In genomic region chr1:193113992-193114332, GRCh38 we compare ENCODE assay signal across 24 cellular contexts. TPM values are rescaled to one million over a fixed set of nuclear protein-coding genes. Genes with fewer than 3 reads are reported as not detected.
DNase-seq lines count a peak whose midpoint lies in the region; ATAC-seq and TF ChIP-seq lines count a peak whose summit lies in the region.
"Had no signal": no experiment of that assay in that cellular context is flagged by ENCODE, and none has a peak within 500 bp of the region (broad histone marks: within the 10 kb centered on the region; RNA-seq: fewer than 3 reads in every experiment).

No MANE protein-coding gene starts in this region.

- CTCF ChIA-PET in Panc1 (lab: Charles Lee): no interaction called here

- no peaks in the 10 kb centered on the region for H3K27me3 ChIP-seq in H9 (ENCODE audit: insufficient read depth, low read length)
- no peaks in the 10 kb centered on the region for H3K27me3 ChIP-seq in Panc1 (ENCODE audit: control insufficient read depth, insufficient read depth, low read length)
- H3K27me3 ChIP-seq in iPS-20b (ENCODE audit: insufficient read depth, low read length): no peaks in the 10 kb centered on the region
- no peaks in the 10 kb centered on the region for H3K27me3 ChIP-seq in psoas muscle (ENCODE audit: insufficient read depth in 3 of 3, low read length in 2 of 3)
- H3K27me3 ChIP-seq: BLaER1 treated with 17β-estradiol and CSF1 and Interleukin-3, amounts not matched to agents 10 nM and 100 nM; cardiac muscle cell; upper lobe of left lung had no signal

- no peaks in the 10 kb centered on the region for H3K36me3 ChIP-seq in Panc1 (ENCODE audit: control insufficient read depth, insufficient read depth, low read length)
- H3K36me3 ChIP-seq in iPS-20b (ENCODE audit: insufficient read depth, low read depth, low read length): no peaks in the 10 kb centered on the region
- no peaks in the 10 kb centered on the region for H3K36me3 ChIP-seq in psoas muscle (ENCODE audit: insufficient read depth in 1 of 2, low read depth in 1 of 2)
- H3K36me3 ChIP-seq: BLaER1 treated with 17β-estradiol and CSF1 and Interleukin-3, amounts not matched to agents 10 nM and 100 nM; cardiac muscle cell; upper lobe of left lung; WERI-Rb-1 had no signal

- no peak overlapping the region for H3K18ac ChIP-seq in H9 (ENCODE audit: insufficient read length, low read depth, low read length)

- H3K4ac ChIP-seq in H9 (ENCODE audit: low read depth, low read length): no peak overlapping the region

- no peak overlapping the region for H2BK120ac ChIP-seq in H9 (ENCODE audit: low read depth, low read length, poor library complexity, severe bottlenecking)

- H3K9ac ChIP-seq in H9 (ENCODE audit: extremely low read depth, insufficient read length, low read length) (no peak overlapping the region), iPS-20b (ENCODE audit: low read depth, low read length) (no peak overlapping the region)
- H3K9ac ChIP-seq: BLaER1 treated with 17β-estradiol and CSF1 and Interleukin-3, amounts not matched to agents 10 nM and 100 nM had no signal

- no peaks in the 10 kb centered on the region for H3K79me2 ChIP-seq in H9 (ENCODE audit: insufficient read depth, low read length)

- H3K23me2 ChIP-seq in H9 (ENCODE audit: insufficient read length, low read depth, low read length, poor library complexity, severe bottlenecking): no peaks in the 10 kb centered on the region

- no peak overlapping the region for H2BK20ac ChIP-seq in H9 (ENCODE audit: low read depth, low read length, poor library complexity, severe bottlenecking)

- peak overlapping the region in 1 of 2 experiments; percentile 54; a peak in 3 of 5 replicates for H3K4me3 Mint-ChIP-seq in H9
- H3K4me3 Mint-ChIP-seq: activated naive CD4-positive, alpha-beta T cell treated with anti-CD3 and anti-CD28 coated beads for 36 hours had no signal

- no peak overlapping the region for H3K56ac ChIP-seq in H9 (ENCODE audit: insufficient read length, low read depth, low read length)

- H3K4me3 ChIP-seq in Panc1 (ENCODE audit: low read depth in 2 of 2, low read length in 2 of 2) (peak overlapping the region; percentile 30 to 54), iPS-20b (ENCODE audit: low read length) (0 out of 2 replicates have a peak overlapping the region, but pooled peaks have one; percentile 4), psoas muscle (peak overlapping the region; percentile 55)
- H3K4me3 ChIP-seq: BLaER1 treated with 17β-estradiol and CSF1 and Interleukin-3, amounts not matched to agents 10 nM and 100 nM; cardiac muscle cell; lung; upper lobe of left lung had no signal

- in situ Hi-C loops in Panc1 (cut with HindIII; ENCODE audit: low pct_unique_long_range_greater_than_20kb, low sequenced_read_pairs): no loop called here

- H3K14ac ChIP-seq in H9 (ENCODE audit: insufficient read depth, low read length): no peak overlapping the region

- H3K27ac ChIP-seq in H9 (ENCODE audit: insufficient read length, low read depth, low read length): no peak overlapping the region
- H3K27ac ChIP-seq in Panc1 (ENCODE audit: low read length): peak overlapping the region; percentile 87
- no peak overlapping the region for H3K27ac ChIP-seq in iPS-20b (ENCODE audit: low read length)
- H3K27ac ChIP-seq in psoas muscle: peak overlapping the region; percentile 94
- H3K27ac ChIP-seq: BLaER1 treated with 17β-estradiol and CSF1 and Interleukin-3, amounts not matched to agents 10 nM and 100 nM; cardiac muscle cell; RWPE1; upper lobe of left lung; WERI-Rb-1 had no signal

- H3T11ph ChIP-seq in H9 (ENCODE audit: low read length): no peak overlapping the region

- H3K4me1 Mint-ChIP-seq in H9: peaks cover 28 to 31% of the 10 kb centered on the region in 2 experiments

- H3K79me1 ChIP-seq in H9 (ENCODE audit: insufficient read depth, low read depth, low read length, poor library complexity, severe bottlenecking): no peaks in the 10 kb centered on the region

- peak overlapping the region in 2 of 3 experiments; percentile 11 to 53; a peak in 4 of 7 replicates for H3K27ac Mint-ChIP-seq in H9
- H3K27ac Mint-ChIP-seq: activated naive CD4-positive, alpha-beta T cell treated with anti-CD3 and anti-CD28 coated beads for 36 hours; progenitor cell of endocrine pancreas had no signal

- H3K27me3 Mint-ChIP-seq in H9 (ENCODE audit: low read depth): no peaks in the 10 kb centered on the region; the same call in 1 of the 2 replicates
- H3K27me3 Mint-ChIP-seq: progenitor cell of endocrine pancreas had no signal

- no peak overlapping the region for H3K4me2 ChIP-seq in H9 (ENCODE audit: insufficient read depth, insufficient read length, low read length)
- H3K4me2 ChIP-seq: BLaER1 treated with 17β-estradiol and CSF1 and Interleukin-3, amounts not matched to agents 10 nM and 100 nM had no signal

- H2AFZ ChIP-seq in H9 (ENCODE audit: low read length): no peak overlapping the region

- H4K91ac ChIP-seq in H9 (ENCODE audit: insufficient read length, low read depth, low read length): no peak overlapping the region

- POLR2A ChIA-PET in Panc1 (lab: Charles Lee): no interaction called here

- no TSS peak for BruUV-seq in Panc1 (replicated peaks; lab: Mats Ljungman, UMichigan)

- no peaks in the 10 kb centered on the region for H3K36me3 Mint-ChIP-seq in H9 (ENCODE audit: insufficient read depth in 1 of 3, low read depth in 3 of 3)

- no peak overlapping the region for H4K5ac ChIP-seq in H9 (ENCODE audit: insufficient read length, low read depth, low read length)

- no peaks in the 10 kb centered on the region for H4K20me1 ChIP-seq in H9 (ENCODE audit: control insufficient read depth, insufficient read depth, insufficient read length)
- H4K20me1 ChIP-seq: BLaER1 treated with 17β-estradiol and CSF1 and Interleukin-3, amounts not matched to agents 10 nM and 100 nM had no signal

- no peaks in the 10 kb centered on the region for H3K9me3 Mint-ChIP-seq in H9
- H3K9me3 Mint-ChIP-seq: activated naive CD4-positive, alpha-beta T cell treated with anti-CD3 and anti-CD28 coated beads for 36 hours had no signal

- no peak overlapping the region for H2AK5ac ChIP-seq in H9 (ENCODE audit: insufficient read length, low read length)

- ATAC-seq in Panc1 (no peak), psoas muscle (no peak), HG03108 (IDR thresholded peaks at IDR 0.05; ENCODE audit: unreplicated experiment) (no peak), HG02938 (IDR thresholded peaks at IDR 0.05; ENCODE audit: unreplicated experiment) (no peak), HG03378 (IDR thresholded peaks at IDR 0.05; ENCODE audit: unreplicated experiment) (no peak)

- no peak overlapping the region for H2BK5ac ChIP-seq in H9 (ENCODE audit: insufficient read length, low read length)

- TF ChIP-seq CTCF in H9 (conservative IDR thresholded peaks at IDR 0.05) (no peak), Panc1 (IDR thresholded peaks at IDR 0.05) (no peak), psoas muscle (IDR thresholded peaks at IDR 0.05) (no peak)

- H3K23ac ChIP-seq in H9 (ENCODE audit: insufficient read length, low read depth, low read length): no peak overlapping the region

- H4K8ac ChIP-seq in H9 (replicated peaks; ENCODE audit: insufficient read length, low read depth, low read length): no peak overlapping the region

- peaks cover 7% of the 10 kb centered on the region; the same call in 1 of the 2 replicates for H3K4me1 ChIP-seq in H9 (ENCODE audit: insufficient read depth, low read length)
- H3K4me1 ChIP-seq in Panc1 (ENCODE audit: control insufficient read depth, insufficient read depth, low read length): peaks cover 38% of the 10 kb centered on the region
- peaks cover 7% of the 10 kb centered on the region; the same call in 1 of the 2 replicates for H3K4me1 ChIP-seq in iPS-20b (ENCODE audit: insufficient read depth, low read length)
- peaks cover 23% of the 10 kb centered on the region for H3K4me1 ChIP-seq in psoas muscle

- no peaks in the 10 kb centered on the region for H3K9me3 ChIP-seq in H9 (ENCODE audit: control insufficient read depth, low read depth, low read length)
- no peaks in the 10 kb centered on the region for H3K9me3 ChIP-seq in Panc1 (ENCODE audit: control insufficient read depth, insufficient read depth, low read depth, low read length)
- H3K9me3 ChIP-seq in iPS-20b (ENCODE audit: insufficient read depth, low read depth, low read length): no peaks in the 10 kb centered on the region
- H3K9me3 ChIP-seq in psoas muscle: no peaks in the 10 kb centered on the region
- H3K9me3 ChIP-seq: BLaER1 treated with 17β-estradiol and CSF1 and Interleukin-3, amounts not matched to agents 10 nM and 100 nM; upper lobe of left lung had no signal

- DNase-seq in H9: no peak
- no peak for DNase-seq in Panc1 (ENCODE audit: low read depth, low spot score)
- no peak for DNase-seq in psoas muscle
- DNase-seq: activated naive CD4-positive, alpha-beta T cell treated with anti-CD3 and anti-CD28 coated beads for 36 hours; amygdala; Calu3; DND-41; Kasumi-1; kidney; MV-4-11; NCI-H1694; NCI-H526; stimulated activated CD4-positive, alpha-beta T cell treated with anti-CD3 and anti-CD28 coated beads, Interleukin-1b, Interleukin-23, amount 100 ng/mL, for 48 hours; upper lobe of left lung; WERI-Rb-1 had no signal

- no peak overlapping the region for H2BK15ac ChIP-seq in H9 (ENCODE audit: low read depth, low read length)

- no peak overlapping the region for H2BK12ac ChIP-seq in H9 (ENCODE audit: insufficient read length, low read depth, low read length)

- intact Hi-C loops in Panc1 (cut with micrococcal nuclease; ENCODE audit: unreplicated experiment): no loop called here
- intact Hi-C loops in psoas muscle (cut with DNase I): no loop called here

RNA-seq across cellular contexts. Expression of gene CDC73, which starts 7.9 kb away (rescaled TPM):
- 62.5 and 63.7 TPM in 2 replicates for total RNA-seq in H9 (2021)
- total RNA-seq in Panc1 (2021; ENCODE audit: unreplicated experiment): 78.2 TPM
- polyA plus RNA-seq in Panc1 (2012; ENCODE audit: insufficient read length): 36.0 TPM
- total RNA-seq in psoas muscle: 10 to 100 TPM; 24.9 to 30.1 (median 28.5) TPM
- 10 to 100 TPM in 1 of 3 donors, 1 to 10 TPM in 2; 5.3 to 16.4 (median 8.3) TPM for polyA plus RNA-seq in psoas muscle

RNA-seq across cellular contexts. Expression of gene GLRX2, which starts 8.7 kb away (rescaled TPM):
- total RNA-seq in H9 (2021): 7.8 and 10.1 TPM in 2 replicates
- 40.1 TPM for total RNA-seq in Panc1 (2021; ENCODE audit: unreplicated experiment)
- polyA plus RNA-seq in Panc1 (2012; ENCODE audit: insufficient read length): 26.7 TPM
- total RNA-seq in psoas muscle: 10 to 100 TPM; 41.3 to 68.1 (median 54.7) TPM
- polyA plus RNA-seq in psoas muscle: 10 to 100 TPM; 48.1 to 97.9 (median 72.8) TPM

RNA-seq across cellular contexts. Expression of gene RO60, which starts 54.5 kb away (rescaled TPM):
- total RNA-seq in H9 (2021) (79.5 and 84.7 TPM in 2 replicates), Panc1 (2021; ENCODE audit: unreplicated experiment) (74.8 TPM), psoas muscle (10 to 100 TPM; 35.1 to 44.3 (median 39.7) TPM)
- 15.2 TPM for polyA plus RNA-seq in Panc1 (2012; ENCODE audit: insufficient read length)
- polyA plus RNA-seq in psoas muscle: 10 to 100 TPM in 1 of 3 donors, 1 to 10 TPM in 2; 6.6 to 29.7 (median 6.8) TPM

RNA-seq across cellular contexts. Expression of gene UCHL5, which starts 54.8 kb away (rescaled TPM):
- 40.9 and 42.1 TPM in 2 replicates for total RNA-seq in H9 (2021)
- 42.6 TPM for total RNA-seq in Panc1 (2021; ENCODE audit: unreplicated experiment)
- 36.8 TPM for polyA plus RNA-seq in Panc1 (2012; ENCODE audit: insufficient read length)
- 10 to 100 TPM; 28.3 to 43.3 (median 34.1) TPM for total RNA-seq in psoas muscle
- polyA plus RNA-seq in psoas muscle: 10 to 100 TPM; 18.6 to 44.2 (median 25.1) TPM

Comparison
In these comparisons a context has a peak if more than half of its experiments do, and no peak if none do; other contexts are left out.
1. H3K27ac ChIP-seq: peak in Panc1 (single experiment) and psoas muscle (single experiment); none in H9 (single experiment) and iPS-20b (single experiment).
2. H3K4me3 ChIP-seq: peak in every context shown above with its lines; median percentile 55 in psoas muscle; 42 in Panc1; 4 in iPS-20b.